Comparison of ENCODE assay signal across 3 cellular contexts in genomic region chr2:68117922-68118321, GRCh38. TPM values are rescaled to one million over a fixed set of nuclear protein-coding genes. Genes with fewer than 3 reads are reported as not detected.
DNase-seq lines count a peak whose midpoint lies in the region; ATAC-seq, FAIRE-seq and TF ChIP-seq lines count a peak whose summit lies in the region.
"Not testable (repeated sequence)": the region's sequence is repeated elsewhere in the genome, so short reads cannot be mapped to it uniquely, and the experiment has no call there.

No MANE protein-coding gene starts in this region.

- H3K4me1 Mint-ChIP-seq in stimulated activated memory B cell treated with anti-CD40 and anti-IgM and Interleukin-4, amounts not matched to agents 10 μg/mL and 1 μg/mL and 100 μg/mL, for 72 hours, result peaks cover 39% of the 10 kb centered on the region

- WGBS in A549 (ENCODE audit: missing lambda C conversion rate), result 75% methylated on average over 4 of the region's 4 CpGs

- CTCF ChIA-PET in A549 (lab: Yijun Ruan, JAX), result interaction anchor here (1.2 kb wide), 1 partner anchor 175 kb away, joined by 3 read pairs; no protein-coding TSS in a partner anchor
- CTCF ChIA-PET in HEK293 (lab: Yijun Ruan, JAX), result not testable (repeated sequence)

- not testable (repeated sequence) for H3K9me3 Mint-ChIP-seq in stimulated activated memory B cell treated with anti-CD40 and anti-IgM and Interleukin-4, amounts not matched to agents 10 μg/mL and 1 μg/mL and 100 μg/mL, for 72 hours

- TF ChIP-seq POLR2A in A549 (IDR thresholded peaks at IDR 0.05; ENCODE audit: low read length), result not testable (repeated sequence)

- not testable (repeated sequence) for TF ChIP-seq CTCF in A549 (IDR thresholded peaks at IDR 0.05); HEK293 (tag by site-specific recombination; IDR thresholded peaks at IDR 0.05)

- TF ChIP-seq EP300 in A549 (IDR thresholded peaks at IDR 0.05), result not testable (repeated sequence)

- not testable (repeated sequence) for H3K4me3 Mint-ChIP-seq in stimulated activated memory B cell treated with anti-CD40 and anti-IgM and Interleukin-4, amounts not matched to agents 10 μg/mL and 1 μg/mL and 100 μg/mL, for 72 hours

- DNase-seq in A549 (ENCODE audit: low read depth in 1 of 2, low spot score in 1 of 2), result not testable (repeated sequence)

- H3K4me2 ChIP-seq in A549, result not testable (repeated sequence)

- H3K27ac Mint-ChIP-seq in stimulated activated memory B cell treated with anti-CD40 and anti-IgM and Interleukin-4, amounts not matched to agents 10 μg/mL and 1 μg/mL and 100 μg/mL, for 72 hours, result peak overlapping the region; percentile 30

- H3K27me3 Mint-ChIP-seq in stimulated activated memory B cell treated with anti-CD40 and anti-IgM and Interleukin-4, amounts not matched to agents 10 μg/mL and 1 μg/mL and 100 μg/mL, for 72 hours, result not testable (repeated sequence)

- H3K27ac ChIP-seq in A549; HEK293 (ENCODE audit: extremely low read depth, low read depth, low read length): not testable (repeated sequence)

- not testable (repeated sequence) for H3K36me3 ChIP-seq in HEK293 (ENCODE audit: control insufficient read depth in 2 of 2, insufficient read depth in 1 of 2, low read length in 2 of 2)

- H3K4me3 ChIP-seq in A549; HEK293 (ENCODE audit: low read depth, low read length): not testable (repeated sequence)

- not testable (repeated sequence) for TF ChIP-seq RAD21 in A549 (conservative IDR thresholded peaks at IDR 0.05 in 1 of 2, IDR thresholded peaks at IDR 0.05 in 1 of 2)

- ATAC-seq in A549; stimulated activated memory B cell treated with anti-CD40 and anti-IgM and Interleukin-4, amounts not matched to agents 10 μg/mL and 1 μg/mL and 100 μg/mL, for 72 hours: not testable (repeated sequence)

- not testable (repeated sequence) for FAIRE-seq in A549 (lab: Jason Lieb, UNC)

- H3K36me3 Mint-ChIP-seq in stimulated activated memory B cell treated with anti-CD40 and anti-IgM and Interleukin-4, amounts not matched to agents 10 μg/mL and 1 μg/mL and 100 μg/mL, for 72 hours, result not testable (repeated sequence)

- not testable (repeated sequence) for H3K4me1 ChIP-seq in A549; HEK293 (ENCODE audit: control insufficient read depth, insufficient read depth, low read length)

- not testable (repeated sequence) for H3K9me3 ChIP-seq in A549; HEK293 (ENCODE audit: control insufficient read depth, insufficient read depth, low read depth, low read length)

- POLR2A ChIA-PET in A549 (lab: Yijun Ruan, JAX); HEK293 (lab: Yijun Ruan, JAX): not testable (repeated sequence)

TF ChIP-seq in A549, 52 proteins besides CTCF, POLR2A, EP300 and RAD21:
- TF ChIP-seq ZC3H11A (IDR thresholded peaks at IDR 0.05), result peak; percentile 95

TF ChIP-seq in HEK293, 187 proteins besides CTCF, POLR2A, EP300 and RAD21 (continues in another document):
- peak; percentile 91 for TF ChIP-seq ZNF426 (tag by site-specific recombination; IDR thresholded peaks at IDR 0.05)
- 0 out of 2 replicates have a peak, but pooled peaks have one; percentile 36 for TF ChIP-seq ZNF501 (tag by site-specific recombination; IDR thresholded peaks at IDR 0.05)
- TF ChIP-seq AEBP2 (tag by site-specific recombination; IDR thresholded peaks at IDR 0.05; ENCODE audit: borderline replicate concordance), result peak; percentile 88; the same call in 1 of the 2 replicates
- peak; percentile 74; the same call in 1 of the 2 replicates for TF ChIP-seq ZNF433 (tag by site-specific recombination; IDR thresholded peaks at IDR 0.05; ENCODE audit: low read depth)
- 0 out of 2 replicates have a peak, but pooled peaks have one; percentile 18 for TF ChIP-seq ZNF560 (tag by site-specific recombination; IDR thresholded peaks at IDR 0.05; ENCODE audit: borderline replicate concordance)
- peak; percentile 92 for TF ChIP-seq ZNF202 (tag by site-specific recombination; IDR thresholded peaks at IDR 0.05; ENCODE audit: borderline replicate concordance)
- TF ChIP-seq ZNF610 (tag by site-specific recombination; IDR thresholded peaks at IDR 0.05; ENCODE audit: borderline replicate concordance), result peak; percentile 40; the same call in 1 of the 2 replicates
- peak; percentile 91 for TF ChIP-seq ZNF394 (tag by site-specific recombination; IDR thresholded peaks at IDR 0.05; ENCODE audit: borderline replicate concordance)
- TF ChIP-seq ZBTB11 (tag by site-specific recombination; conservative IDR thresholded peaks at IDR 0.05; ENCODE audit: low read depth), result peak; percentile 82
- TF ChIP-seq ZNF555 (tag by site-specific recombination; conservative IDR thresholded peaks at IDR 0.05), result peak; percentile 88
- peak; percentile 94 for TF ChIP-seq ZNF510 (tag by site-specific recombination; IDR thresholded peaks at IDR 0.05; ENCODE audit: insufficient replicate concordance)
- peak; percentile 85 for TF ChIP-seq ZNF791 (tag by site-specific recombination; IDR thresholded peaks at IDR 0.05)
- TF ChIP-seq RBAK (tag by site-specific recombination; IDR thresholded peaks at IDR 0.05), result peak; percentile 64; the same call in 1 of the 2 replicates
- peak; percentile 77; the same call in 1 of the 2 replicates for TF ChIP-seq ZNF19 (tag by site-specific recombination; IDR thresholded peaks at IDR 0.05; ENCODE audit: low read depth)
- 0 out of 2 replicates have a peak, but pooled peaks have one; percentile 16 for TF ChIP-seq ZNF341 (tag by site-specific recombination; IDR thresholded peaks at IDR 0.05; ENCODE audit: low read depth)
- TF ChIP-seq ZNF529 (tag by site-specific recombination; IDR thresholded peaks at IDR 0.05; ENCODE audit: insufficient replicate concordance), result peak; percentile 25
- TF ChIP-seq ZNF629 (tag by site-specific recombination; IDR thresholded peaks at IDR 0.05), result peak; percentile 26; the same call in 1 of the 2 replicates
- TF ChIP-seq ZNF292 (tag by site-specific recombination; IDR thresholded peaks at IDR 0.05; ENCODE audit: borderline replicate concordance, low read depth), result peak; percentile 70; the same call in 1 of the 2 replicates
- TF ChIP-seq ZNF558 (tag by site-specific recombination; IDR thresholded peaks at IDR 0.05), result peak; percentile 65; the same call in 1 of the 2 replicates
- peak; percentile 84 for TF ChIP-seq ZBTB8A (tag by site-specific recombination; IDR thresholded peaks at IDR 0.05)
- TF ChIP-seq ZNF654 (tag by site-specific recombination; IDR thresholded peaks at IDR 0.05; ENCODE audit: low read depth), result peak; percentile 39
- TF ChIP-seq SP3 (tag by site-specific recombination; IDR thresholded peaks at IDR 0.05), result peak; percentile 33; the same call in 1 of the 2 replicates

RNA-seq across cellular contexts. Expression of gene PNO1, which starts 39.8 kb away (rescaled TPM):
- polyA plus RNA-seq in A549 (2011; rRNA removed) (50.1 and 63.2 TPM in 2 replicates), A549 (2017; fragmentation: RNase III; extraction: RNeasy Plus Mini Kit Qiagen cat#74134 plus additional on column Dnase treatment) (49.0 to 59.8 TPM (median 57.7 TPM) in 3 replicates)
- polyA plus RNA-seq in A549 (2012; cell fraction: cytosol; rRNA removed), result 31.7 and 32.7 TPM in 2 replicates
- 11.6 and 14.9 TPM in 2 replicates for polyA plus RNA-seq in A549 (2012; cell fraction: nucleus; rRNA removed)
- polyA minus RNA-seq in A549 (2011; rRNA and poly(A)+ RNA removed), result 9.3 and 9.8 TPM in 2 replicates

RNA-seq across cellular contexts. Expression of gene C1D, which starts 55.1 kb away (rescaled TPM):
- polyA plus RNA-seq in A549 (2011; rRNA removed) (42.0 and 89.1 TPM in 2 replicates), A549 (2017; fragmentation: RNase III; extraction: RNeasy Plus Mini Kit Qiagen cat#74134 plus additional on column Dnase treatment) (57.5 to 69.8 TPM (median 62.5 TPM) in 3 replicates)
- 16.1 and 21.6 TPM in 2 replicates for polyA plus RNA-seq in A549 (2012; cell fraction: cytosol; rRNA removed)
- 3.2 and 5.3 TPM in 2 replicates for polyA plus RNA-seq in A549 (2012; cell fraction: nucleus; rRNA removed)
- 4.1 and 4.2 TPM in 2 replicates for polyA minus RNA-seq in A549 (2011; rRNA and poly(A)+ RNA removed)
